19 cellular contexts compared by ENCODE assay signal in genomic region chr1:240350910-240351331, GRCh38.
DNase-seq lines count a peak whose midpoint lies in the region; ATAC-seq and TF ChIP-seq lines count a peak whose summit lies in the region.
"Had no signal": no experiment of that assay in that cellular context is flagged by ENCODE, and none has a peak within 500 bp of the region (broad histone marks: within the 10 kb centered on the region; RNA-seq: fewer than 3 reads in every experiment).

No MANE protein-coding gene starts in this region.

- H3K9me3 Mint-ChIP-seq in activated CD8-positive, alpha-beta T cell treated with anti-CD3 and anti-CD28 coated beads, Interleukin-2, amount 10 ng/mL, durations not matched to agents 7 days and 5 days (ENCODE audit: insufficient read depth): no peaks in the 10 kb centered on the region

- H3K4me3 ChIP-seq in AG04450 (ENCODE audit: low read depth, low read length) (no peak overlapping the region), brain microvascular endothelial cell (ENCODE audit: low read depth, low read length) (no peak overlapping the region)
- H3K4me3 ChIP-seq: left ventricle myocardium inferior, transverse colon had no signal

- H3K27me3 ChIP-seq in AG04450 (ENCODE audit: control insufficient read depth, insufficient read depth, low read length) (no peaks in the 10 kb centered on the region), brain microvascular endothelial cell (replicated peaks) (no peaks in the 10 kb centered on the region)
- H3K27me3 ChIP-seq: transverse colon had no signal

- ATAC-seq in GM18858 (IDR thresholded peaks at IDR 0.05; ENCODE audit: unreplicated experiment): no peak
- no peak for ATAC-seq in activated CD8-positive, alpha-beta T cell treated with anti-CD3 and anti-CD28 coated beads, Interleukin-2, amount 10 ng/mL, durations not matched to agents 7 days and 5 days

- no peaks in the 10 kb centered on the region for H3K27me3 Mint-ChIP-seq in activated CD8-positive, alpha-beta T cell treated with anti-CD3 and anti-CD28 coated beads, Interleukin-2, amount 10 ng/mL, durations not matched to agents 7 days and 5 days (ENCODE audit: low read depth)

- H3K27ac Mint-ChIP-seq in activated CD8-positive, alpha-beta T cell treated with anti-CD3 and anti-CD28 coated beads, Interleukin-2, amount 10 ng/mL, durations not matched to agents 7 days and 5 days: no peak overlapping the region

- H3K4me3 Mint-ChIP-seq in activated CD8-positive, alpha-beta T cell treated with anti-CD3 and anti-CD28 coated beads, Interleukin-2, amount 10 ng/mL, durations not matched to agents 7 days and 5 days: no peak overlapping the region

- DNase-seq in AG04450 (ENCODE audit: low read depth, low spot score): peak; percentile 68
- peak; percentile 56 for DNase-seq in HT1080 (ENCODE audit: low read depth)
- peak; percentile 86 for DNase-seq in brain microvascular endothelial cell
- peak; percentile 57 for DNase-seq in kidney glomerular epithelial cell (lab: John Stamatoyannopoulos, UW)
- no peak for DNase-seq in activated CD8-positive, alpha-beta T cell treated with anti-CD3 and anti-CD28 coated beads, Interleukin-2, amount 10 ng/mL, durations not matched to agents 7 days and 5 days
- DNase-seq in activated naive CD4-positive, alpha-beta T cell treated with anti-CD3 and anti-CD28 coated beads, Interleukin-2, amount 50 U/mL, for 16 hours: no peak
- DNase-seq in activated gamma-delta T cell treated with Interleukin-2 at 50 U/mL for 16 hours: no peak
- DNase-seq: ACHN; activated naive CD4-positive, alpha-beta T cell; DMS 273 treated with DMSO at 0.1 percent for 48 hours; hypothalamus; left ventricle myocardium inferior; NCI-H187 treated with DMSO at 0.1 percent for 48 hours; NCI-H524; OCI-M1; stimulated activated CD4-positive, alpha-beta T cell treated with anti-CD3 and anti-CD28 coated beads, Interleukin-1b, Interleukin-23, amount 100 ng/mL, for 48 hours; transverse colon had no signal

- H3K9me3 ChIP-seq in AG04450 (ENCODE audit: control insufficient read depth, insufficient read depth, low read length): no peaks in the 10 kb centered on the region
- H3K9me3 ChIP-seq: transverse colon had no signal

- in situ Hi-C loops in brain microvascular endothelial cell (cut with HindIII; ENCODE audit: low pct_ligation_motif_present, low sequenced_read_pairs): no loop called here

- no peaks in the 10 kb centered on the region for H3K36me3 ChIP-seq in brain microvascular endothelial cell (replicated peaks)
- H3K36me3 ChIP-seq: left ventricle myocardium inferior, transverse colon had no signal

- POLR2A ChIA-PET in AG04450 (lab: Yijun Ruan, JAX): no interaction called here
- POLR2A ChIA-PET in activated CD8-positive, alpha-beta T cell treated with anti-CD3 and anti-CD28 coated beads, Interleukin-2, amount 10 ng/mL, durations not matched to agents 7 days and 5 days (lab: Charles Lee): no interaction called here

- peak overlapping the region; percentile 40 for H3K27ac ChIP-seq in AG04450 (ENCODE audit: low read depth, low read length)
- peak overlapping the region; percentile 77 for H3K27ac ChIP-seq in brain microvascular endothelial cell
- H3K27ac ChIP-seq: epithelial cell of prostate, left ventricle myocardium inferior, transverse colon had no signal

- no peaks in the 10 kb centered on the region for H3K4me1 Mint-ChIP-seq in activated CD8-positive, alpha-beta T cell treated with anti-CD3 and anti-CD28 coated beads, Interleukin-2, amount 10 ng/mL, durations not matched to agents 7 days and 5 days (ENCODE audit: low read depth)

- no peaks in the 10 kb centered on the region for H3K36me3 Mint-ChIP-seq in activated CD8-positive, alpha-beta T cell treated with anti-CD3 and anti-CD28 coated beads, Interleukin-2, amount 10 ng/mL, durations not matched to agents 7 days and 5 days (ENCODE audit: low read depth)

- TF ChIP-seq CTCF in AG04450 (IDR thresholded peaks at IDR 0.05; ENCODE audit: low read depth, low read length) (no peak), brain microvascular endothelial cell (IDR thresholded peaks at IDR 0.05; ENCODE audit: low read depth, low read length, missing control alignments) (no peak)

- CTCF ChIA-PET in AG04450 (lab: Charles Lee): interaction anchor here (1.1 kb wide), 1 partner anchor 11 kb away, joined by 5 read pairs; no protein-coding TSS in a partner anchor
- CTCF ChIA-PET in activated CD8-positive, alpha-beta T cell treated with anti-CD3 and anti-CD28 coated beads, Interleukin-2, amount 10 ng/mL, durations not matched to agents 7 days and 5 days (lab: Charles Lee): no interaction called here

Comparison
In these comparisons a context has a peak if more than half of its experiments do, and no peak if none do; other contexts are left out.
1. DNase-seq: peak in AG04450 (single experiment), HT1080 (single experiment), brain microvascular endothelial cell (single experiment) and kidney glomerular epithelial cell (single experiment); none in activated CD8-positive, alpha-beta T cell treated with anti-CD3 and anti-CD28 coated beads, Interleukin-2, amount 10 ng/mL, durations not matched to agents 7 days and 5 days (single experiment), activated naive CD4-positive, alpha-beta T cell treated with anti-CD3 and anti-CD28 coated beads, Interleukin-2, amount 50 U/mL, for 16 hours (single experiment) and activated gamma-delta T cell treated with Interleukin-2 at 50 U/mL for 16 hours (single experiment).